In genomic region chr18:77658751-77659150, GRCh38 we compare ENCODE assay signal across 8 cellular contexts.
A peak's percentile ranks its signal among the peaks of the same experiment; 100 is the strongest.
DNase-seq lines count a peak whose midpoint lies in the region; ATAC-seq and TF ChIP-seq lines count a peak whose summit lies in the region.
"Not testable (repeated sequence)": the region's sequence is repeated elsewhere in the genome, so short reads cannot be mapped to it uniquely, and the experiment has no call there.

No MANE protein-coding gene starts in this region.

- CTCF ChIA-PET in WTC11 (lab: Charles Lee): interaction anchor here (0.7 to 1.8 kb wide), 4 partner anchors 8 to 447 kb away, joined by 4 read pairs; no protein-coding TSS in a partner anchor

- H4K8ac ChIP-seq in neuronal stem cell (ENCODE audit: low read depth, low read length): not testable (repeated sequence)

- POLR2A ChIA-PET in WTC11 (lab: Charles Lee): not testable (repeated sequence)

- peak; percentile 71 for ATAC-seq in WTC11
- peak; percentile 73 for ATAC-seq in Right ventricle myocardium superior (ENCODE audit: poor library complexity)
- ATAC-seq in left ventricle myocardium superior: peak; percentile 92
- peak; percentile 14 for ATAC-seq in stimulated activated naive CD8-positive, alpha-beta T cell treated with anti-CD3 and anti-CD28 coated beads, Interleukin-15, amount 100 ng/mL, for 72 hours

- peak; percentile 76 for DNase-seq in DMS 273 (lab: John Stamatoyannopoulos, UW; ENCODE audit: unreplicated experiment)
- peak; percentile 45 to 78 for DNase-seq in NCI-H524 (lab: John Stamatoyannopoulos, UW)
- not testable (repeated sequence) for DNase-seq in WTC11 (ENCODE audit: low spot score); Right ventricle myocardium superior; left ventricle myocardium superior; neuronal stem cell (ENCODE audit: low spot score); stimulated activated naive CD8-positive, alpha-beta T cell treated with anti-CD3 and anti-CD28 coated beads, Interleukin-15, amount 100 ng/mL, for 72 hours
- DNase-seq in esophagus muscularis mucosa (ENCODE audit: extremely low spot score): peak; percentile 19

- not testable (repeated sequence) for H3K27ac Mint-ChIP-seq in WTC11
- peak overlapping the region in 1 of 2 donors; percentile 44 for H3K27ac Mint-ChIP-seq in stimulated activated naive CD8-positive, alpha-beta T cell treated with anti-CD3 and anti-CD28 coated beads, Interleukin-15, amount 100 ng/mL, for 72 hours

- H3K27me3 ChIP-seq in esophagus muscularis mucosa: peaks cover 0 to 25% (median 0%) of the 10 kb centered on the region in 4 donors
- H3K27me3 ChIP-seq in neuronal stem cell (ENCODE audit: control insufficient read depth in 3 of 3, insufficient read depth in 3 of 3, low read depth in 1 of 3, low read length in 3 of 3): not testable (repeated sequence)

- H4K91ac ChIP-seq in neuronal stem cell (ENCODE audit: low read depth, low read length, poor library complexity): not testable (repeated sequence)

- not testable (repeated sequence) for H3K4me1 ChIP-seq in esophagus muscularis mucosa; neuronal stem cell (ENCODE audit: control insufficient read depth in 2 of 2, insufficient read depth in 1 of 2, low read depth in 1 of 2, low read length in 2 of 2)

- H2BK5ac ChIP-seq in neuronal stem cell (ENCODE audit: low read length): not testable (repeated sequence)

- not testable (repeated sequence) for TF ChIP-seq POLR2A in esophagus muscularis mucosa (IDR thresholded peaks at IDR 0.05; ENCODE audit: low read depth)

- H3K4me1 Mint-ChIP-seq in WTC11; stimulated activated naive CD8-positive, alpha-beta T cell treated with anti-CD3 and anti-CD28 coated beads, Interleukin-15, amount 100 ng/mL, for 72 hours: not testable (repeated sequence)

- not testable (repeated sequence) for H3K14ac ChIP-seq in neuronal stem cell (ENCODE audit: low read length)

- not testable (repeated sequence) for H3K4me2 ChIP-seq in neuronal stem cell (ENCODE audit: insufficient read depth, low read length, poor library complexity, severe bottlenecking)

- intact Hi-C loops in esophagus muscularis mucosa (cut with DNase I); Right ventricle myocardium superior (cut with DNase I); left ventricle myocardium superior (cut with micrococcal nuclease): not testable (repeated sequence)

- TF ChIP-seq CTCF in WTC11 (IDR thresholded peaks at IDR 0.05); esophagus muscularis mucosa (IDR thresholded peaks at IDR 0.05): not testable (repeated sequence)

- H3K27ac ChIP-seq in esophagus muscularis mucosa (replicated peaks in 1 of 4); neuronal stem cell (replicated peaks; ENCODE audit: low read length): not testable (repeated sequence)

- H2AK5ac ChIP-seq in neuronal stem cell (ENCODE audit: low read depth, low read length): not testable (repeated sequence)

- TF ChIP-seq EP300 in esophagus muscularis mucosa (IDR thresholded peaks at IDR 0.05): not testable (repeated sequence)

- H3K9me3 Mint-ChIP-seq in WTC11: peaks cover 11% of the 10 kb centered on the region
- not testable (repeated sequence) for H3K9me3 Mint-ChIP-seq in stimulated activated naive CD8-positive, alpha-beta T cell treated with anti-CD3 and anti-CD28 coated beads, Interleukin-15, amount 100 ng/mL, for 72 hours

- not testable (repeated sequence) for H3K4me3 Mint-ChIP-seq in WTC11; stimulated activated naive CD8-positive, alpha-beta T cell treated with anti-CD3 and anti-CD28 coated beads, Interleukin-15, amount 100 ng/mL, for 72 hours

- H2BK12ac ChIP-seq in neuronal stem cell (ENCODE audit: low read length): not testable (repeated sequence)

- WGBS in esophagus muscularis mucosa: 60% methylated on average over 2 of the region's 2 CpGs
- WGBS in neuronal stem cell (ENCODE audit: extremely low coverage in 2 of 2, insufficient read length in 2 of 2, insufficient replicate concordance in 1 of 2), 2 donors: no CpG with 5 or more reads among the region's 2 CpGs

- not testable (repeated sequence) for H3K79me1 ChIP-seq in neuronal stem cell (ENCODE audit: low read depth, low read length)

- not testable (repeated sequence) for H2BK120ac ChIP-seq in neuronal stem cell (ENCODE audit: low read depth, low read length)

- not testable (repeated sequence) for H3K4ac ChIP-seq in neuronal stem cell (ENCODE audit: low read length)

- not testable (repeated sequence) for H2AFZ ChIP-seq in neuronal stem cell (ENCODE audit: low read length)

- H3K27me3 Mint-ChIP-seq in WTC11 (ENCODE audit: low read depth); stimulated activated naive CD8-positive, alpha-beta T cell treated with anti-CD3 and anti-CD28 coated beads, Interleukin-15, amount 100 ng/mL, for 72 hours: not testable (repeated sequence)

- H3K36me3 ChIP-seq in esophagus muscularis mucosa; neuronal stem cell (replicated peaks in 1 of 2; ENCODE audit: control insufficient read depth in 2 of 2, insufficient read depth in 2 of 2, low read length in 2 of 2): not testable (repeated sequence)

- not testable (repeated sequence) for H2BK15ac ChIP-seq in neuronal stem cell (ENCODE audit: low read length)

- not testable (repeated sequence) for H3K4me3 ChIP-seq in esophagus muscularis mucosa; neuronal stem cell (ENCODE audit: low read length in 2 of 2)

- not testable (repeated sequence) for H3K9me3 ChIP-seq in esophagus muscularis mucosa; neuronal stem cell (replicated peaks in 1 of 2; ENCODE audit: control insufficient read depth in 2 of 2, insufficient read depth in 1 of 2, low read depth in 1 of 2, low read length in 2 of 2)

- peak overlapping the region; percentile 1 for H3K18ac ChIP-seq in neuronal stem cell (ENCODE audit: low read length)

- not testable (repeated sequence) for H3K23ac ChIP-seq in neuronal stem cell (ENCODE audit: low read depth, low read length, poor library complexity)

- not testable (repeated sequence) for H3K36me3 Mint-ChIP-seq in WTC11

- not testable (repeated sequence) for H3K9ac ChIP-seq in neuronal stem cell (ENCODE audit: low read depth, low read length, poor library complexity)

Comparison
In these comparisons a context has a peak if more than half of its experiments do, and no peak if none do; other contexts are left out.
1. ATAC-seq: peak in every context shown above with its lines; median percentile 92 in left ventricle myocardium superior; 73 in Right ventricle myocardium superior; 71 in WTC11; 14 in stimulated activated naive CD8-positive, alpha-beta T cell treated with anti-CD3 and anti-CD28 coated beads, Interleukin-15, amount 100 ng/mL, for 72 hours.